1 cellular context compared by ENCODE assay signal in genomic region chr10:46514431-46514861, GRCh38.
TF ChIP-seq lines count a peak whose summit lies in the region.

No MANE protein-coding gene starts in this region.

TF ChIP-seq in SK-N-SH, 30 proteins besides CTCF, POLR2A, EP300 and RAD21 (continued from another document):
- no peak for TF ChIP-seq ZBTB33 (IDR thresholded peaks at IDR 0.05; ENCODE audit: borderline replicate concordance, low read depth)
- no peak for TF ChIP-seq FOSL2 (IDR thresholded peaks at IDR 0.05; ENCODE audit: borderline replicate concordance, low read depth)
- TF ChIP-seq YY1 (IDR thresholded peaks at IDR 0.05; ENCODE audit: low read depth): no peak
- TF ChIP-seq POLR2AphosphoS5 (IDR thresholded peaks at IDR 0.05; ENCODE audit: low read depth, low read length): no peak
- no peak for TF ChIP-seq TCF12 (IDR thresholded peaks at IDR 0.05)
